Comparison of ENCODE assay signal across 8 cellular contexts in genomic region chr9:131503626-131504465, GRCh38. TPM values are rescaled to one million over a fixed set of nuclear protein-coding genes. Genes with fewer than 3 reads are reported as not detected.
DNase-seq lines count a peak whose midpoint lies in the region; ATAC-seq lines count a peak whose summit lies in the region.

No MANE protein-coding gene starts in this region.

- H3K4me1 Mint-ChIP-seq in CD8-positive, alpha-beta memory T cell, result peaks cover 45 to 69% (median 63%) of the 10 kb centered on the region in 3 donors

- peak overlapping the region; percentile 63 to 76 for H3K9ac ChIP-seq in duodenal mucosa (ENCODE audit: low read depth in 1 of 2, low read length in 2 of 2)

- H3K4me3 ChIP-seq in CD8-positive, alpha-beta memory T cell (ENCODE audit: low read length), result peak overlapping the region; percentile 88
- peak overlapping the region; percentile 79 to 82 for H3K4me3 ChIP-seq in duodenal mucosa (ENCODE audit: low read depth in 1 of 2, low read length in 2 of 2)

- H3K4me1 ChIP-seq in CD8-positive, alpha-beta memory T cell (ENCODE audit: insufficient read depth, low read length), result peaks cover 44% of the 10 kb centered on the region
- peaks cover 20 to 28% of the 10 kb centered on the region in 2 donors for H3K4me1 ChIP-seq in duodenal mucosa (ENCODE audit: control insufficient read depth in 1 of 2, insufficient read depth in 2 of 2, low read length in 2 of 2)

- H3K9me3 Mint-ChIP-seq in CD8-positive, alpha-beta memory T cell, result no peaks in the 10 kb centered on the region

- H3K27me3 Mint-ChIP-seq in CD8-positive, alpha-beta memory T cell, result peaks cover 0 to 2% of the 10 kb centered on the region in 2 donors

- DNase-seq in CD8-positive, alpha-beta memory T cell, result peak; percentile 34 to 71 (median 39)
- peak; percentile 85 for DNase-seq in HuH-7.5 (ENCODE audit: low spot score)
- DNase-seq in activated CD4-positive, alpha-beta T cell treated with anti-CD3 and anti-CD28 coated beads for 4 hours, result peak; percentile 54
- DNase-seq in myocyte (ENCODE audit: low read depth), result peak; percentile 52
- DNase-seq in substantia nigra (lab: John Stamatoyannopoulos, UW), result peak in 1 of 49 donors; percentile 15

- peaks cover 0 to 45% (median 5%) of the 10 kb centered on the region in 3 donors for H3K36me3 Mint-ChIP-seq in CD8-positive, alpha-beta memory T cell

- POLR2A ChIA-PET in CD8-positive, alpha-beta memory T cell (lab: Charles Lee), result interaction anchor here (1.2 kb wide), 1 partner anchor 75 kb away, joined by 4 read pairs; no protein-coding TSS in a partner anchor

- peak overlapping the region; percentile 85 to 96 (median 95) for H3K4me3 Mint-ChIP-seq in CD8-positive, alpha-beta memory T cell

- CTCF ChIA-PET in CD8-positive, alpha-beta memory T cell (lab: Charles Lee), result interaction anchor here (1.2 kb wide), 2 partner anchors 82 to 248 kb away, joined by 3 read pairs; no protein-coding TSS in a partner anchor

- H3K36me3 ChIP-seq in CD8-positive, alpha-beta memory T cell (ENCODE audit: insufficient read depth, low read length), result peaks cover 11% of the 10 kb centered on the region
- peaks cover 0 to 19% of the 10 kb centered on the region in 2 donors for H3K36me3 ChIP-seq in duodenal mucosa (ENCODE audit: control insufficient read depth in 1 of 2, insufficient read depth in 2 of 2, low read length in 2 of 2)

- no peaks in the 10 kb centered on the region for H3K27me3 ChIP-seq in CD8-positive, alpha-beta memory T cell (ENCODE audit: insufficient read depth, low read length, poor library complexity, severe bottlenecking)
- H3K27me3 ChIP-seq in duodenal mucosa (ENCODE audit: control insufficient read depth in 1 of 2, insufficient read depth in 2 of 2, low read length in 2 of 2), result no peaks in the 10 kb centered on the region

- ATAC-seq in HG03354 (IDR thresholded peaks at IDR 0.05; ENCODE audit: poor library complexity, severe bottlenecking, unreplicated experiment), result no peak
- ATAC-seq in HG02981 (IDR thresholded peaks at IDR 0.05; ENCODE audit: unreplicated experiment), result no peak

- H3K27ac ChIP-seq in CD8-positive, alpha-beta memory T cell (ENCODE audit: low read depth, low read length), result peak overlapping the region; percentile 51
- H3K27ac ChIP-seq in duodenal mucosa (ENCODE audit: low read depth, low read length) (no peak overlapping the region), substantia nigra (ENCODE audit: low read depth, low read length, poor library complexity, severe bottlenecking) (peak overlapping the region; percentile 70)

- no peaks in the 10 kb centered on the region for H3K9me3 ChIP-seq in CD8-positive, alpha-beta memory T cell (ENCODE audit: low read length)
- no peaks in the 10 kb centered on the region for H3K9me3 ChIP-seq in duodenal mucosa (ENCODE audit: control insufficient read depth in 1 of 2, low read length in 2 of 2)

- peak overlapping the region; percentile 54 to 95 (median 86) for H3K27ac Mint-ChIP-seq in CD8-positive, alpha-beta memory T cell

RNA-seq across cellular contexts. Expression of gene POMT1, which starts 1.1 kb away (rescaled TPM):
- total RNA-seq in CD8-positive, alpha-beta memory T cell, result 10 to 100 TPM; 31.6 to 35.3 TPM
- polyA plus RNA-seq in CD8-positive, alpha-beta memory T cell, result 18.4 TPM
- total RNA-seq in myocyte, result 39.0 and 47.5 TPM in 2 replicates
- polyA plus RNA-seq in myocyte (2012), result 38.6 TPM

RNA-seq across cellular contexts. Expression of gene UCK1, which starts 27.2 kb away (rescaled TPM):
- 10 to 100 TPM; 22.2 to 23.1 TPM for total RNA-seq in CD8-positive, alpha-beta memory T cell
- polyA plus RNA-seq in CD8-positive, alpha-beta memory T cell, result 34.4 TPM
- 25.9 and 26.5 TPM in 2 replicates for total RNA-seq in myocyte
- polyA plus RNA-seq in myocyte (2012), result 40.6 TPM

RNA-seq across cellular contexts. Expression of gene PRRT1B, which starts 41.5 kb away (rescaled TPM):
- total RNA-seq in CD8-positive, alpha-beta memory T cell, result not detected
- not detected for polyA plus RNA-seq in CD8-positive, alpha-beta memory T cell
- not detected in 2 replicates for total RNA-seq in myocyte
- 0.16 TPM for polyA plus RNA-seq in myocyte (2012)
